13 cellular contexts compared by ENCODE assay signal in genomic region chr7:86644282-86645173, GRCh38. TPM values are rescaled to one million over a fixed set of nuclear protein-coding genes. Genes with fewer than 3 reads are reported as not detected.
DNase-seq lines count a peak whose midpoint lies in the region; ATAC-seq and TF ChIP-seq lines count a peak whose summit lies in the region.
"Had no signal": no experiment of that assay in that cellular context is flagged by ENCODE, and none has a peak within 500 bp of the region (broad histone marks: within the 10 kb centered on the region; RNA-seq: fewer than 3 reads in every experiment).

No MANE protein-coding gene starts in this region.

- H3K4me3 ChIP-seq in ascending aorta (peak overlapping the region; percentile 42 to 47), iPS-18c (ENCODE audit: insufficient read depth, low read depth, low read length) (peak overlapping the region; percentile 72), BE2C (ENCODE audit: low read depth, low read length) (no peak overlapping the region)
- H3K4me3 ChIP-seq: GM12878 had no signal

- DNase-seq in Calu3 (no peak), ascending aorta (ENCODE audit: low spot score in 2 of 2) (no peak), progenitor cell of endocrine pancreas (ENCODE audit: low spot score, unreplicated experiment) (peak; percentile 15), BE2C (no peak), NCI-H2081 treated with DMSO at 0.1 percent for 48 hours (lab: John Stamatoyannopoulos, UW) (no peak)
- DNase-seq in activated CD8-positive, alpha-beta memory T cell treated with anti-CD3 and anti-CD28 coated beads, Interleukin-2, amount 10 ng/mL, durations not matched to agents 7 days and 5 days: no peak
- DNase-seq in activated CD4-positive, alpha-beta T cell treated with anti-CD3 and anti-CD28 coated beads, Interleukin-2, amount 10 ng/mL, durations not matched to agents 24 days and 14 days: no peak
- DNase-seq: activated CD4-positive, alpha-beta memory T cell treated with anti-CD3 and anti-CD28 coated beads for 36 hours; NCI-H187 had no signal

- no peaks in the 10 kb centered on the region for H3K4me1 ChIP-seq in ascending aorta
- no peaks in the 10 kb centered on the region for H3K4me1 ChIP-seq in BE2C

- BruUV-seq in Calu3 (replicated peaks; lab: Mats Ljungman, UMichigan): no TSS peak

- TF ChIP-seq CTCF in Calu3 (IDR thresholded peaks at IDR 0.05; ENCODE audit: unreplicated experiment): no peak
- no peak for TF ChIP-seq CTCF in ascending aorta (IDR thresholded peaks at IDR 0.05)
- no peak for TF ChIP-seq CTCF in progenitor cell of endocrine pancreas (IDR thresholded peaks at IDR 0.05; ENCODE audit: unreplicated experiment)
- TF ChIP-seq CTCF in BE2C (IDR thresholded peaks at IDR 0.05; ENCODE audit: low read depth, low read length): no peak

- H3K36me3 ChIP-seq in ascending aorta (no peaks in the 10 kb centered on the region), BE2C (no peaks in the 10 kb centered on the region)

- H3K27me3 Mint-ChIP-seq in Calu3 (ENCODE audit: unreplicated experiment) (no peaks in the 10 kb centered on the region), progenitor cell of endocrine pancreas (peaks cover 44% of the 10 kb centered on the region)
- H3K27me3 Mint-ChIP-seq in activated CD8-positive, alpha-beta memory T cell treated with anti-CD3 and anti-CD28 coated beads, Interleukin-2, amount 10 ng/mL, durations not matched to agents 7 days and 5 days: peaks cover 26% of the 10 kb centered on the region
- peaks cover 26% of the 10 kb centered on the region for H3K27me3 Mint-ChIP-seq in activated CD4-positive, alpha-beta T cell treated with anti-CD3 and anti-CD28 coated beads, Interleukin-2, amount 10 ng/mL, durations not matched to agents 24 days and 14 days
- H3K27me3 Mint-ChIP-seq: central memory CD8-positive, alpha-beta T cell had no signal

- H3K9me3 ChIP-seq in ascending aorta (no peaks in the 10 kb centered on the region), iPS-18c (ENCODE audit: control insufficient read depth, insufficient read depth, low read length) (no peaks in the 10 kb centered on the region), BE2C (no peaks in the 10 kb centered on the region)

- no peak for ATAC-seq in activated CD8-positive, alpha-beta memory T cell treated with anti-CD3 and anti-CD28 coated beads, Interleukin-2, amount 10 ng/mL, durations not matched to agents 7 days and 5 days
- ATAC-seq: GM12878 had no signal

- H3K36me3 Mint-ChIP-seq in Calu3 (ENCODE audit: insufficient read depth, unreplicated experiment) (no peaks in the 10 kb centered on the region), progenitor cell of endocrine pancreas (ENCODE audit: insufficient read depth) (no peaks in the 10 kb centered on the region)
- H3K36me3 Mint-ChIP-seq in activated CD8-positive, alpha-beta memory T cell treated with anti-CD3 and anti-CD28 coated beads, Interleukin-2, amount 10 ng/mL, durations not matched to agents 7 days and 5 days: no peaks in the 10 kb centered on the region
- no peaks in the 10 kb centered on the region for H3K36me3 Mint-ChIP-seq in activated CD4-positive, alpha-beta T cell treated with anti-CD3 and anti-CD28 coated beads, Interleukin-2, amount 10 ng/mL, durations not matched to agents 24 days and 14 days (ENCODE audit: low read depth)
- H3K36me3 Mint-ChIP-seq: activated CD4-positive, alpha-beta memory T cell treated with anti-CD3 and anti-CD28 coated beads for 36 hours had no signal

- H3K4me1 Mint-ChIP-seq in Calu3 (ENCODE audit: low read depth, unreplicated experiment) (no peaks in the 10 kb centered on the region), progenitor cell of endocrine pancreas (ENCODE audit: low read depth) (peaks cover 16% of the 10 kb centered on the region)
- no peaks in the 10 kb centered on the region for H3K4me1 Mint-ChIP-seq in activated CD8-positive, alpha-beta memory T cell treated with anti-CD3 and anti-CD28 coated beads, Interleukin-2, amount 10 ng/mL, durations not matched to agents 7 days and 5 days
- H3K4me1 Mint-ChIP-seq in activated CD4-positive, alpha-beta T cell treated with anti-CD3 and anti-CD28 coated beads, Interleukin-2, amount 10 ng/mL, durations not matched to agents 24 days and 14 days: no peaks in the 10 kb centered on the region
- H3K4me1 Mint-ChIP-seq: central memory CD8-positive, alpha-beta T cell had no signal

- H3K27ac Mint-ChIP-seq in Calu3 (ENCODE audit: unreplicated experiment) (no peak overlapping the region), progenitor cell of endocrine pancreas (no peak overlapping the region)
- H3K27ac Mint-ChIP-seq in activated CD8-positive, alpha-beta memory T cell treated with anti-CD3 and anti-CD28 coated beads, Interleukin-2, amount 10 ng/mL, durations not matched to agents 7 days and 5 days: no peak overlapping the region
- no peak overlapping the region for H3K27ac Mint-ChIP-seq in activated CD4-positive, alpha-beta T cell treated with anti-CD3 and anti-CD28 coated beads, Interleukin-2, amount 10 ng/mL, durations not matched to agents 24 days and 14 days
- H3K27ac Mint-ChIP-seq: activated CD4-positive, alpha-beta memory T cell treated with anti-CD3 and anti-CD28 coated beads for 36 hours had no signal

- CTCF ChIA-PET in Calu3 (lab: Charles Lee): no interaction called here
- CTCF ChIA-PET in activated CD8-positive, alpha-beta memory T cell treated with anti-CD3 and anti-CD28 coated beads, Interleukin-2, amount 10 ng/mL, durations not matched to agents 7 days and 5 days (lab: Charles Lee): no interaction called here

- no peaks in the 10 kb centered on the region for H3K27me3 ChIP-seq in ascending aorta
- H3K27me3 ChIP-seq in BE2C: peaks cover 24% of the 10 kb centered on the region

- H3K4me3 Mint-ChIP-seq in Calu3 (ENCODE audit: low read depth, unreplicated experiment) (peak overlapping the region; percentile 39), progenitor cell of endocrine pancreas (ENCODE audit: low read depth) (peak overlapping the region; percentile 65)
- H3K4me3 Mint-ChIP-seq in activated CD8-positive, alpha-beta memory T cell treated with anti-CD3 and anti-CD28 coated beads, Interleukin-2, amount 10 ng/mL, durations not matched to agents 7 days and 5 days: no peak overlapping the region
- no peak overlapping the region for H3K4me3 Mint-ChIP-seq in activated CD4-positive, alpha-beta T cell treated with anti-CD3 and anti-CD28 coated beads, Interleukin-2, amount 10 ng/mL, durations not matched to agents 24 days and 14 days
- H3K4me3 Mint-ChIP-seq: activated CD4-positive, alpha-beta memory T cell treated with anti-CD3 and anti-CD28 coated beads for 36 hours; central memory CD8-positive, alpha-beta T cell had no signal

- no peak overlapping the region for H3K27ac ChIP-seq in ascending aorta

- H3K9me3 Mint-ChIP-seq in Calu3 (ENCODE audit: low read depth, unreplicated experiment) (no peaks in the 10 kb centered on the region), progenitor cell of endocrine pancreas (ENCODE audit: low read depth) (no peaks in the 10 kb centered on the region)
- no peaks in the 10 kb centered on the region for H3K9me3 Mint-ChIP-seq in activated CD8-positive, alpha-beta memory T cell treated with anti-CD3 and anti-CD28 coated beads, Interleukin-2, amount 10 ng/mL, durations not matched to agents 7 days and 5 days (ENCODE audit: low read depth)
- no peaks in the 10 kb centered on the region for H3K9me3 Mint-ChIP-seq in activated CD4-positive, alpha-beta T cell treated with anti-CD3 and anti-CD28 coated beads, Interleukin-2, amount 10 ng/mL, durations not matched to agents 24 days and 14 days
- H3K9me3 Mint-ChIP-seq: activated CD4-positive, alpha-beta memory T cell treated with anti-CD3 and anti-CD28 coated beads for 36 hours; central memory CD8-positive, alpha-beta T cell had no signal

- intact Hi-C loops in Calu3 (cut with micrococcal nuclease; ENCODE audit: unreplicated experiment) (no loop called here), ascending aorta (cut with DNase I) (no loop called here)
- intact Hi-C loops in activated CD4-positive, alpha-beta T cell treated with anti-CD3 and anti-CD28 coated beads, Interleukin-2, amount 10 ng/mL, durations not matched to agents 24 days and 14 days (cut with micrococcal nuclease): no loop called here

RNA-seq across cellular contexts. Expression of gene GRM3, which starts 0.8 kb away (rescaled TPM):
- total RNA-seq in Calu3 (2022): not detected in 2 replicates
- not detected for total RNA-seq in ascending aorta
- 0.98 and 1.4 TPM in 2 replicates for total RNA-seq in progenitor cell of endocrine pancreas
- polyA plus RNA-seq in BE2C (2012; ENCODE audit: insufficient read depth, insufficient read length, low read depth): not detected
- not detected for total RNA-seq in activated CD8-positive, alpha-beta memory T cell treated with anti-CD3 and anti-CD28 coated beads, Interleukin-2, amount 10 ng/mL, durations not matched to agents 7 days and 5 days
- total RNA-seq in activated CD4-positive, alpha-beta T cell treated with anti-CD3 and anti-CD28 coated beads, Interleukin-2, amount 10 ng/mL, durations not matched to agents 24 days and 14 days: not detected in 2 replicates
- total RNA-seq: activated CD4-positive, alpha-beta memory T cell treated with anti-CD3 and anti-CD28 coated beads for 36 hours had no signal
- polyA plus RNA-seq: BJ had no signal

Comparison
In these comparisons a context has a peak if more than half of its experiments do, and no peak if none do; other contexts are left out.
1. H3K4me3 Mint-ChIP-seq: peak in Calu3 (single experiment) and progenitor cell of endocrine pancreas (single experiment); none in activated CD8-positive, alpha-beta memory T cell treated with anti-CD3 and anti-CD28 coated beads, Interleukin-2, amount 10 ng/mL, durations not matched to agents 7 days and 5 days (single experiment) and activated CD4-positive, alpha-beta T cell treated with anti-CD3 and anti-CD28 coated beads, Interleukin-2, amount 10 ng/mL, durations not matched to agents 24 days and 14 days (single experiment).